15 cellular contexts compared by ENCODE assay signal in genomic region chr10:14611971-14612693, GRCh38.
DNase-seq lines count a peak whose midpoint lies in the region; ATAC-seq, FAIRE-seq and TF ChIP-seq lines count a peak whose summit lies in the region.
"Had no signal": no experiment of that assay in that cellular context is flagged by ENCODE, and none has a peak within 500 bp of the region (broad histone marks: within the 10 kb centered on the region; RNA-seq: fewer than 3 reads in every experiment).

No MANE protein-coding gene starts in this region.

- no peak overlapping the region for H2AK5ac ChIP-seq in mesenchymal stem cell (ENCODE audit: low read length, severe bottlenecking)

- no peak for TF ChIP-seq CTCF in tibial nerve (IDR thresholded peaks at IDR 0.05)

- H2BK5ac ChIP-seq in mesenchymal stem cell (ENCODE audit: low read depth, low read length, poor library complexity, severe bottlenecking), result peak overlapping the region; percentile 10

- no peak overlapping the region for H3K4me3 ChIP-seq in mesenchymal stem cell (ENCODE audit: insufficient read depth in 1 of 2, low read depth in 1 of 2, low read length in 2 of 2)
- no peak overlapping the region for H3K4me3 ChIP-seq in CD4-positive, alpha-beta memory T cell (ENCODE audit: low read length in 2 of 2)
- no peak overlapping the region for H3K4me3 ChIP-seq in tibial nerve

- no peak overlapping the region for H3K27ac Mint-ChIP-seq in CD4-positive, alpha-beta memory T cell

- peaks cover 10 to 14% (median 12%) of the 10 kb centered on the region in 4 donors for H3K4me1 Mint-ChIP-seq in CD4-positive, alpha-beta memory T cell

- no peak overlapping the region for H2BK12ac ChIP-seq in mesenchymal stem cell (ENCODE audit: low read length in 2 of 2)

- peak; percentile 75 for DNase-seq in Caki2 (ENCODE audit: low read depth)
- peak; percentile 47 for DNase-seq in RCC 7860 (ENCODE audit: low spot score)
- DNase-seq in mesenchymal stem cell, result no peak
- no peak for DNase-seq in CD4-positive, alpha-beta memory T cell
- DNase-seq in tibial nerve (ENCODE audit: low spot score in 2 of 2), result no peak
- no peak for DNase-seq in NCI-H1417 (lab: John Stamatoyannopoulos, UW)
- DNase-seq: activated CD4-positive, alpha-beta T cell treated with anti-CD3 and anti-CD28 coated beads, Interleukin-2, amount 50 U/mL, for 4 hours; EL; mammary epithelial cell; NCI-H2227 treated with DMSO at 0.1 percent for 48 hours had no signal

- FAIRE-seq in RCC 7860 (lab: Jason Lieb, UNC), result peak; percentile 95
- FAIRE-seq: endometrium, urothelium cell line had no signal

- H3K18ac ChIP-seq in mesenchymal stem cell (ENCODE audit: low read depth in 1 of 2, low read length in 2 of 2), result no peak overlapping the region

- H3K36me3 ChIP-seq in mesenchymal stem cell (ENCODE audit: control insufficient read depth in 1 of 2, insufficient read depth in 2 of 2, low read depth in 1 of 2, low read length in 2 of 2) (no peaks in the 10 kb centered on the region), tibial nerve (no peaks in the 10 kb centered on the region)
- no peaks in the 10 kb centered on the region for H3K36me3 ChIP-seq in CD4-positive, alpha-beta memory T cell (ENCODE audit: insufficient read depth, low read length)

- no peak overlapping the region for H3K4me3 Mint-ChIP-seq in CD4-positive, alpha-beta memory T cell

- no peak overlapping the region for H3K9ac ChIP-seq in mesenchymal stem cell (ENCODE audit: low read length)

- peak; percentile 45 for ATAC-seq in GM21825 (IDR thresholded peaks at IDR 0.05; ENCODE audit: unreplicated experiment)
- no peak for ATAC-seq in GM18858 (IDR thresholded peaks at IDR 0.05; ENCODE audit: unreplicated experiment)

- H3K9me3 ChIP-seq in mesenchymal stem cell (ENCODE audit: control insufficient read depth, low read length) (no peaks in the 10 kb centered on the region), tibial nerve (no peaks in the 10 kb centered on the region)
- H3K9me3 ChIP-seq in CD4-positive, alpha-beta memory T cell (ENCODE audit: control insufficient read depth in 1 of 2, low read length in 2 of 2), result no peaks in the 10 kb centered on the region

- H4K8ac ChIP-seq in mesenchymal stem cell (ENCODE audit: low read length), result no peak overlapping the region

- no peak overlapping the region for H3K23ac ChIP-seq in mesenchymal stem cell (ENCODE audit: low read length in 2 of 2)

- no peaks in the 10 kb centered on the region for H3K79me1 ChIP-seq in mesenchymal stem cell (replicated peaks; ENCODE audit: low read length, poor library complexity, severe bottlenecking)

- no peak overlapping the region for H2AFZ ChIP-seq in mesenchymal stem cell (ENCODE audit: low read depth, low read length)

- no peaks in the 10 kb centered on the region for H3K36me3 Mint-ChIP-seq in CD4-positive, alpha-beta memory T cell

- TF ChIP-seq EP300 in tibial nerve (IDR thresholded peaks at IDR 0.05), result no peak

- H3K27ac ChIP-seq in mesenchymal stem cell (ENCODE audit: low read length, poor library complexity, severe bottlenecking) (peak overlapping the region; percentile 94), tibial nerve (no peak overlapping the region)
- H3K27ac ChIP-seq in CD4-positive, alpha-beta memory T cell (ENCODE audit: low read depth, low read length), result no peak overlapping the region
- H3K27ac ChIP-seq: RWPE1 had no signal

- H3K14ac ChIP-seq in mesenchymal stem cell (ENCODE audit: low read length in 2 of 2), result no peak overlapping the region

- no peak overlapping the region for H2BK120ac ChIP-seq in mesenchymal stem cell (ENCODE audit: low read depth, low read length)

- WGBS in mesenchymal stem cell, result 0% methylated on average over 1 of the region's 2 CpGs
- WGBS in tibial nerve, 2 donors, result 12 to 14% methylated on average over 2 of the region's 2 CpGs

- intact Hi-C loops in CD4-positive, alpha-beta memory T cell (cut with micrococcal nuclease), result no loop called here

- H2BK15ac ChIP-seq in mesenchymal stem cell (ENCODE audit: low read depth, poor library complexity, severe bottlenecking), result no peak overlapping the region

- H3K9me3 Mint-ChIP-seq in CD4-positive, alpha-beta memory T cell, result peaks cover 0 to 2% (median 0%) of the 10 kb centered on the region in 8 donors

- no peak for TF ChIP-seq POLR2A in tibial nerve (IDR thresholded peaks at IDR 0.05)

- no peak overlapping the region for H3K4ac ChIP-seq in mesenchymal stem cell (ENCODE audit: low read depth in 1 of 2, low read length in 2 of 2)

- POLR2A ChIA-PET in CD4-positive, alpha-beta memory T cell (lab: Charles Lee; ENCODE audit: partially characterized antibody), result interaction anchor here (0.8 to 1.4 kb wide), 2 partner anchors 37 to 226 kb away, joined by 3 to 4 read pairs; partner anchors contain the start of genes CDNF, HSPA14 and MSANTD7

- peak overlapping the region; percentile 13 for H3K4me2 ChIP-seq in mesenchymal stem cell (ENCODE audit: low read length, poor library complexity, severe bottlenecking)

- no peaks in the 10 kb centered on the region for H3K27me3 Mint-ChIP-seq in CD4-positive, alpha-beta memory T cell

- no peak overlapping the region for H4K91ac ChIP-seq in mesenchymal stem cell (ENCODE audit: low read length)

- CTCF ChIA-PET in CD4-positive, alpha-beta memory T cell (lab: Charles Lee; ENCODE audit: partially characterized antibody), result interaction anchor here (1.4 to 1.6 kb wide), 2 partner anchors 10 to 12 kb away, joined by 3 read pairs; no protein-coding TSS in a partner anchor

- in situ Hi-C loops in Caki2 (cut with HindIII; ENCODE audit: low pct_unique_long_range_greater_than_20kb, low sequenced_read_pairs), result no loop called here

- H3K27me3 ChIP-seq in mesenchymal stem cell (ENCODE audit: control insufficient read depth in 1 of 2, insufficient read depth in 1 of 2, low read length in 2 of 2) (no peaks in the 10 kb centered on the region), tibial nerve (no peaks in the 10 kb centered on the region)
- H3K27me3 ChIP-seq in CD4-positive, alpha-beta memory T cell (ENCODE audit: insufficient read depth, low read length), result no peaks in the 10 kb centered on the region

- H3K4me1 ChIP-seq in mesenchymal stem cell (ENCODE audit: control insufficient read depth, insufficient read depth, low read depth, low read length), result peaks cover 9% of the 10 kb centered on the region
- peaks cover 7% of the 10 kb centered on the region for H3K4me1 ChIP-seq in CD4-positive, alpha-beta memory T cell (ENCODE audit: insufficient read depth, low read length)
- peaks cover 0 to 5% (median 0%) of the 10 kb centered on the region in 4 donors for H3K4me1 ChIP-seq in tibial nerve

Comparison
In these comparisons a context has a peak if more than half of its experiments do, and no peak if none do; other contexts are left out.
1. DNase-seq: peak in Caki2 (single experiment) and RCC 7860 (single experiment); none in mesenchymal stem cell (single experiment), CD4-positive, alpha-beta memory T cell (0 of 5), tibial nerve (0 of 2) and NCI-H1417 (0 of 3).